ENCODE assay signal across 12 cellular contexts in genomic region chr19:35328851-35329285, GRCh38. TPM values are rescaled to one million over a fixed set of nuclear protein-coding genes. Genes with fewer than 3 reads are reported as not detected.
DNase-seq lines count a peak whose midpoint lies in the region; ATAC-seq and TF ChIP-seq lines count a peak whose summit lies in the region.
"Had no signal": no experiment of that assay in that cellular context is flagged by ENCODE, and none has a peak within 500 bp of the region (broad histone marks: within the 10 kb centered on the region; RNA-seq: fewer than 3 reads in every experiment).

Gene CD22 (plus strand): TSS chr19:35329187. CDS start chr19:35332041, 2,854 bp downstream.

- TF ChIP-seq CTCF in GM12875 (IDR thresholded peaks at IDR 0.05; ENCODE audit: borderline replicate concordance, insufficient read depth, low read depth, low read length), result no peak
- TF ChIP-seq CTCF in SU-DHL-6 (IDR thresholded peaks at IDR 0.05; ENCODE audit: insufficient read depth, low read length, poor library complexity, severe bottlenecking), result no peak
- TF ChIP-seq CTCF in nephron progenitor cell (IDR thresholded peaks at IDR 0.05), result no peak
- no peak for TF ChIP-seq CTCF in MCF 10A (IDR thresholded peaks at IDR 0.05; ENCODE audit: unreplicated experiment)
- no peak for TF ChIP-seq CTCF in breast epithelium (IDR thresholded peaks at IDR 0.05)

- no peaks in the 10 kb centered on the region for H3K4me1 ChIP-seq in breast epithelium

- peak within 1 kb of the TSS; percentile 96 for H3K9ac ChIP-seq in SU-DHL-6 (ENCODE audit: low read length)

- DNase-seq in nephron progenitor cell, result no peak
- no peak for DNase-seq in NCI-H1436 (lab: John Stamatoyannopoulos, UW)
- DNase-seq in inferior parietal cortex (ENCODE audit: extremely low spot score), result no peak
- DNase-seq in MCF 10A (ENCODE audit: unreplicated experiment), result no peak
- DNase-seq in breast epithelium (ENCODE audit: low spot score in 2 of 2), result no peak
- DNase-seq: DMS 273 treated with DMSO at 0.1 percent for 48 hours, T-helper 9 cell had no signal

- H3K9me3 ChIP-seq in SU-DHL-6 (ENCODE audit: insufficient read depth, low read length) (no peaks in the 10 kb centered on the region), breast epithelium (no peaks in the 10 kb centered on the region)

- H3K36me3 ChIP-seq in SU-DHL-6 (ENCODE audit: low read length) (peaks cover 16% of the 10 kb centered on the region), breast epithelium (no peaks in the 10 kb centered on the region)

- CTCF ChIA-PET in MCF 10A (lab: Yijun Ruan, JAX), result interaction anchor here (0.7 kb wide), 1 partner anchor 40 kb away, joined by 3 read pairs; no protein-coding TSS in a partner anchor

- H3K4me3 Mint-ChIP-seq in nephron progenitor cell (no peak within 1 kb of the TSS), MCF 10A (ENCODE audit: unreplicated experiment) (no peak within 1 kb of the TSS)

- TF ChIP-seq POLR2A in breast epithelium (IDR thresholded peaks at IDR 0.05), result no peak

- H3K4me3 ChIP-seq in GM12875 (ENCODE audit: low read depth, low read length), result peak within 1 kb of the TSS; percentile 98
- H3K4me3 ChIP-seq in SU-DHL-6 (ENCODE audit: insufficient read depth, low read length, poor library complexity, severe bottlenecking), result peak within 1 kb of the TSS; percentile 89
- no peak within 1 kb of the TSS for H3K4me3 ChIP-seq in breast epithelium
- H3K4me3 ChIP-seq: smooth muscle cell had no signal

- ATAC-seq in HG03175 (IDR thresholded peaks at IDR 0.05; ENCODE audit: unreplicated experiment), result peak; percentile 38

- H3K27ac Mint-ChIP-seq in nephron progenitor cell (peak within 1 kb of the TSS; percentile 30), MCF 10A (ENCODE audit: low read depth, unreplicated experiment) (no peak within 1 kb of the TSS)

- POLR2A ChIA-PET in MCF 10A (lab: Yijun Ruan, JAX), result no interaction called here

- H3K9me3 Mint-ChIP-seq in nephron progenitor cell (no peaks in the 10 kb centered on the region), MCF 10A (ENCODE audit: unreplicated experiment) (no peaks in the 10 kb centered on the region)

- intact Hi-C loops in MCF 10A (cut with micrococcal nuclease) (no loop called here), breast epithelium (cut with DNase I; ENCODE audit: low total_unique reads) (no loop called here)

- no peaks in the 10 kb centered on the region for H3K9me2 ChIP-seq in SU-DHL-6 (replicated peaks; ENCODE audit: insufficient read depth, low read length)

- no peaks in the 10 kb centered on the region for H3K36me3 Mint-ChIP-seq in nephron progenitor cell (ENCODE audit: low read depth)
- H3K36me3 Mint-ChIP-seq in MCF 10A (ENCODE audit: insufficient read depth, unreplicated experiment), result peaks cover 6% of the 10 kb centered on the region

- peaks cover 49% of the 10 kb centered on the region for H3F3A ChIP-seq in SU-DHL-6 (ENCODE audit: insufficient read depth)

- peaks cover 45% of the 10 kb centered on the region for H3K79me2 ChIP-seq in SU-DHL-6 (ENCODE audit: insufficient read depth, low read length)

- H3K27ac ChIP-seq in SU-DHL-6 (ENCODE audit: low read depth, low read length) (peak within 1 kb of the TSS; percentile 96), breast epithelium (no peak within 1 kb of the TSS)

- H2AFZ ChIP-seq in SU-DHL-6 (ENCODE audit: low read depth, low read length, severe bottlenecking), result no peak within 1 kb of the TSS

- no peaks in the 10 kb centered on the region for H3K27me3 ChIP-seq in SU-DHL-6 (ENCODE audit: low read length)
- H3K27me3 ChIP-seq in breast epithelium, result no peaks in the 10 kb centered on the region

- no TSS peak for BruUV-seq in MCF 10A (replicated peaks; lab: Mats Ljungman, UMichigan)

- H3K4me1 Mint-ChIP-seq in nephron progenitor cell (peaks cover 20% of the 10 kb centered on the region), MCF 10A (ENCODE audit: insufficient read depth, unreplicated experiment) (peaks cover 11% of the 10 kb centered on the region)

- H3K4me2 ChIP-seq in SU-DHL-6 (ENCODE audit: low read depth, low read length, poor library complexity, severe bottlenecking), result peak within 1 kb of the TSS; percentile 94
- H3K4me2 ChIP-seq: smooth muscle cell had no signal

- H4K20me1 ChIP-seq in SU-DHL-6 (ENCODE audit: low read depth, low read length), result peaks cover 2% of the 10 kb centered on the region; the same call in 1 of the 2 replicates

- H3K27me3 Mint-ChIP-seq in nephron progenitor cell (ENCODE audit: low read depth, poor library complexity), result peaks cover 18% of the 10 kb centered on the region
- H3K27me3 Mint-ChIP-seq in MCF 10A (ENCODE audit: insufficient read depth, unreplicated experiment), result peaks cover 39% of the 10 kb centered on the region

RNA-seq across cellular contexts. Expression of gene CD22, which starts in this region (rescaled TPM):
- total RNA-seq in MCF 10A (2022) (0.56 and 1.7 TPM in 2 replicates), breast epithelium (1 to 10 TPM in 2 of 3 donors, under 1 TPM in 1; 0.33 to 7.8 (median 4.8) TPM)
- total RNA-seq: NCI-H460, smooth muscle cell had no signal

Comparison
In these comparisons a context has a peak if more than half of its experiments do, and no peak if none do; other contexts are left out.
1. H3K4me3 ChIP-seq: peak in GM12875 (single experiment) and SU-DHL-6 (single experiment); none in breast epithelium (0 of 3).